ENCODE assay signal across 8 cellular contexts in genomic region chr15:40405501-40406381, GRCh38. TPM values are rescaled to one million over a fixed set of nuclear protein-coding genes. Genes with fewer than 3 reads are reported as not detected.
A peak's percentile ranks its signal among the peaks of the same experiment; 100 is the strongest.
DNase-seq lines count a peak whose midpoint lies in the region; ATAC-seq and TF ChIP-seq lines count a peak whose summit lies in the region.

IVD (plus strand) TSS chr15:40405795; CDS start chr15:40405828, 33 bp downstream.

- POLR2A ChIA-PET in BJ (lab: Charles Lee) = interaction anchor here (0.9 kb wide), 1 partner anchor 65 kb away, joined by 4 read pairs; the partner anchor contains the start of gene CCDC9B

- H3K36me3 ChIP-seq in BJ (ENCODE audit: control insufficient read depth, insufficient read depth, low read length) = peaks cover 10% of the 10 kb centered on the region

- no peaks in the 10 kb centered on the region for H3K27me3 ChIP-seq in BJ (ENCODE audit: control insufficient read depth, insufficient read depth, low read length)

- peak within 1 kb of the TSS; percentile 84 for H3K4me3 ChIP-seq in BJ (ENCODE audit: low read depth, low read length)

- DNase-seq in BJ (ENCODE audit: low read depth) (peak; percentile 81), NCI-H748 (lab: John Stamatoyannopoulos, UW; ENCODE audit: unreplicated experiment) (peak; percentile 94), dedifferentiated amniotic fluid mesenchymal stem cell (ENCODE audit: extremely low spot score) (peak; percentile 94), left kidney (ENCODE audit: low read depth, low spot score) (peak; percentile 98)
- peak; percentile 80 for DNase-seq in activated CD4-positive, alpha-beta T cell treated with anti-CD3 and anti-CD28 coated beads, Interleukin-2, amount 50 U/mL, for 1 hour
- DNase-seq in stimulated activated CD4-positive, alpha-beta T cell treated with anti-CD3 and anti-CD28 coated beads, Interleukin-2, amount 100 ng/mL, for 24 hours = peak; percentile 90 to 93

- CTCF ChIA-PET in BJ (lab: Yijun Ruan, JAX) = interaction anchor here (0.8 to 4.3 kb wide), 9 partner anchors 12 to 132 kb away, joined by 3 to 31 read pairs (median 5); partner anchors contain the start of gene INAFM2

- ATAC-seq in GM19328 (IDR thresholded peaks at IDR 0.05; ENCODE audit: unreplicated experiment) = peak; percentile 85
- ATAC-seq in HG03520 (IDR thresholded peaks at IDR 0.05; ENCODE audit: unreplicated experiment) = peak; percentile 83

- no peak for TF ChIP-seq CTCF in BJ (IDR thresholded peaks at IDR 0.05; ENCODE audit: insufficient read depth, low read depth, low read length)

RNA-seq across cellular contexts. Expression of gene IVD, which starts in this region (rescaled TPM):
- 48.6 and 63.9 TPM in 2 replicates for polyA plus RNA-seq in BJ (2011; rRNA removed)
- 36.4 and 62.5 TPM in 2 replicates for polyA minus RNA-seq in BJ (2011; rRNA and poly(A)+ RNA removed)

Comparison
In these comparisons a context has a peak if more than half of its experiments do, and no peak if none do; other contexts are left out.
1. Peak in every context shown above with its lines: DNase-seq, ATAC-seq and H3K4me3 ChIP-seq.